2 cellular contexts compared by ENCODE assay signal in genomic region chrX:48939417-48940228, GRCh38.
TF ChIP-seq lines count a peak whose summit lies in the region.

No MANE protein-coding gene starts in this region.

TF ChIP-seq in liver, 16 proteins besides CTCF, POLR2A, EP300 and RAD21:
- TF ChIP-seq JUND (IDR thresholded peaks at IDR 0.05) (no peak), YY1 (IDR thresholded peaks at IDR 0.05) (no peak), ZBTB33 (IDR thresholded peaks at IDR 0.05) (no peak), TAF1 (conservative IDR thresholded peaks at IDR 0.05) (no peak), FOXA1 (IDR thresholded peaks at IDR 0.05) (no peak), MAX (IDR thresholded peaks at IDR 0.05) (no peak)
- TF ChIP-seq, protein P1, sequence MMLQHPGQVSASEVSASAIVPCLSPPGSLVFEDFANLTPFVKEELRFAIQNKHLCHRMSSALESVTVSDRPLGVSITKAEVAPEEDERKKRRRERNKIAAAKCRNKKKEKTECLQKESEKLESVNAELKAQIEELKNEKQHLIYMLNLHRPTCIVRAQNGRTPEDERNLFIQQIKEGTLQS (IDR thresholded peaks at IDR 0.05): no peak
TF ChIP-seq in liver: peak in this region for 0.

TF ChIP-seq in HepG2, 621 proteins besides CTCF, POLR2A, EP300 and RAD21:
- TF ChIP-seq BATF2 (CRISPR knock-in tag; IDR thresholded peaks at IDR 0.05) (no peak), TP53 (CRISPR knock-in tag; conservative IDR thresholded peaks at IDR 0.05) (no peak), ZNF747 (CRISPR knock-in tag; IDR thresholded peaks at IDR 0.05; ENCODE audit: borderline replicate concordance) (no peak), SNAPC5 (CRISPR knock-in tag; IDR thresholded peaks at IDR 0.05; ENCODE audit: borderline replicate concordance) (no peak), ZNF777 (CRISPR knock-in tag; IDR thresholded peaks at IDR 0.05) (no peak), ZNF720 (CRISPR knock-in tag; IDR thresholded peaks at IDR 0.05) (no peak), HHEX (CRISPR knock-in tag; IDR thresholded peaks at IDR 0.05) (no peak), SALL1 (CRISPR knock-in tag; IDR thresholded peaks at IDR 0.05) (no peak), ZNF20 (CRISPR knock-in tag; IDR thresholded peaks at IDR 0.05) (no peak), SAP130 (CRISPR knock-in tag; IDR thresholded peaks at IDR 0.05; ENCODE audit: low read depth) (no peak), ELF3 (CRISPR knock-in tag; IDR thresholded peaks at IDR 0.05) (no peak), ZNF788 (CRISPR knock-in tag; IDR thresholded peaks at IDR 0.05; ENCODE audit: borderline replicate concordance) (no peak)
